In genomic region chr17:6421700-6422604, GRCh38 we compare ENCODE assay signal across 8 cellular contexts.
DNase-seq lines count a peak whose midpoint lies in the region; ATAC-seq lines count a peak whose summit lies in the region.

No MANE protein-coding gene starts in this region.

- peak; percentile 36 for DNase-seq in NK-92 treated with Interleukin-12 subunit alpha and Interleukin-12 subunit beta, amount 100 ng/mL, for 24 hours (lab: John Stamatoyannopoulos, UW)
- DNase-seq in NK-92 (lab: John Stamatoyannopoulos, UW; ENCODE audit: unreplicated experiment), result no peak
- DNase-seq in NCI-H2171 treated with DMSO at 0.1 percent for 48 hours (lab: John Stamatoyannopoulos, UW), result peak; percentile 65
- peak; percentile 22 to 69 (median 50) for DNase-seq in activated CD4-positive, CD25-positive, alpha-beta regulatory T cell (lab: John Stamatoyannopoulos, UW)
- peak in 58 of 61 donors; percentile 32 to 80 (median 59) for DNase-seq in caudate nucleus (lab: John Stamatoyannopoulos, UW)
- peak; percentile 83 for DNase-seq in kidney tubule cell (ENCODE audit: low spot score)
- peak; percentile 74 for DNase-seq in stimulated activated CD4-positive, alpha-beta T cell treated with anti-CD3 and anti-CD28 coated beads, Interleukin-4, amount 100 ng/mL, for 1 hour

- no peak for ATAC-seq in GM21786 (IDR thresholded peaks at IDR 0.05; ENCODE audit: unreplicated experiment)

- H3K27ac ChIP-seq in caudate nucleus (ENCODE audit: low read depth, low read length), result no peak overlapping the region
